ENCODE assay signal across 23 cellular contexts in the genomic region with DNA sequence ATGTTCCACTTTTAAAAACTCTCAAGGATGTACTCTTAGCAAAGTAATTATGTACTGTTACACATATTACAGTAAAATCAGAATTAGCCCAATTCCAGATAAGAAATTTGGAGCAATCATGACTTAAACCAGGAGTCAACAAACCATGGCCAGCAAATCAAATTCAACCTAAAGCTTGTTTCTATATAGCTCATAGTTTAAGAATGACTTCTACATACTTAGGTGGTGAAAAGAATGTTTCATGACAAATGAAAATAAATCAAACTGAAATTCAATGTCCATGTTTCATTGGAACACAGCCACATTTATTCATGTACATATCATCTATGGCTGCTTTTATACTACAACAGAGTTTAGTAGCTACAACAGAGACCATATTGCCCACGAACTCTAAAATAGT. TPM values are rescaled to one million over a fixed set of nuclear protein-coding genes. Genes with fewer than 3 reads are reported as not detected.
A peak's percentile ranks its signal among the peaks of the same experiment; 100 is the strongest.
DNase-seq lines count a peak whose midpoint lies in the region; ATAC-seq, FAIRE-seq and TF ChIP-seq lines count a peak whose summit lies in the region.
"Had no signal": no experiment of that assay in that cellular context is flagged by ENCODE, and none has a peak within 500 bp of the region (broad histone marks: within the 10 kb centered on the region; RNA-seq: fewer than 3 reads in every experiment).

No MANE protein-coding gene starts in this region.

- no peaks in the 10 kb centered on the region for H3K36me3 Mint-ChIP-seq in Caco-2 (ENCODE audit: insufficient read depth, unreplicated experiment)
- H3K36me3 Mint-ChIP-seq: activated naive CD4-positive, alpha-beta T cell treated with anti-CD3 and anti-CD28 coated beads, Interleukin-2, amount 50 U/mL, for 72 hours; naive thymus-derived CD4-positive, alpha-beta T cell had no signal

- no peak for DNase-seq in H54 (ENCODE audit: insufficient read length, low spot score)
- DNase-seq in fibroblast of pulmonary artery (ENCODE audit: low read depth) = peak; percentile 33
- DNase-seq in Caco-2 = no peak
- DNase-seq in substantia nigra (lab: John Stamatoyannopoulos, UW) = no peak
- DNase-seq: activated CD8-positive, alpha-beta memory T cell treated with anti-CD3 and anti-CD28 coated beads for 24 hours; activated T-cell treated with anti-CD3 and anti-CD28 coated beads, Interleukin-2, amount 50 U/mL, for 48 hours; dermis blood vessel endothelial cell; GDM1; mesenchymal stem cell; naive thymus-derived CD4-positive, alpha-beta T cell; NCI-H1092 treated with DMSO at 0.1 percent for 48 hours; NCI-H510A treated with DMSO at 0.1 percent for 48 hours; ovary; stimulated activated CD8-positive, alpha-beta memory T cell treated with anti-CD3 and anti-CD28 coated beads, Interleukin-4, amount 100 ng/mL, for 48 hours had no signal

- no peak for TF ChIP-seq POLR2A in H54 (IDR thresholded peaks at IDR 0.05; ENCODE audit: low read depth, low read length)

- intact Hi-C loops in Caco-2 (cut with micrococcal nuclease; ENCODE audit: unreplicated experiment) = no loop called here

- H3K27me3 Mint-ChIP-seq in Caco-2 (ENCODE audit: insufficient read depth, unreplicated experiment) = no peaks in the 10 kb centered on the region

- no peaks in the 10 kb centered on the region for H3K9me3 Mint-ChIP-seq in Caco-2 (ENCODE audit: unreplicated experiment)
- H3K9me3 Mint-ChIP-seq: activated naive CD4-positive, alpha-beta T cell treated with anti-CD3 and anti-CD28 coated beads, Interleukin-2, amount 50 U/mL, for 72 hours; naive thymus-derived CD4-positive, alpha-beta T cell had no signal

- TF ChIP-seq CTCF in fibroblast of pulmonary artery (IDR thresholded peaks at IDR 0.05; ENCODE audit: low read length, missing control alignments) (no peak), Caco-2 (IDR thresholded peaks at IDR 0.05; ENCODE audit: insufficient read depth in 1 of 2, low read depth in 1 of 2, low read length in 1 of 2, severe bottlenecking in 1 of 2, unreplicated experiment in 1 of 2) (no peak)

- H3K27me3 ChIP-seq in ACC112 (ENCODE audit: insufficient read depth, low read length) (no peaks in the 10 kb centered on the region), Caco-2 (replicated peaks; ENCODE audit: control insufficient read depth, insufficient read depth, low read length) (no peaks in the 10 kb centered on the region)
- H3K27me3 ChIP-seq: BLaER1, breast epithelium, ovary, right atrium auricular region had no signal

- H2AFZ ChIP-seq in ACC112 (ENCODE audit: low read length, unreplicated experiment) = no peak overlapping the region

- peak; percentile 72 for FAIRE-seq in H54 (lab: Jason Lieb, UNC)
- FAIRE-seq: GM12891 had no signal

- ATAC-seq in SK-N-SH treated with all-trans-retinoic acid at 6 μM for 48 hours = peak; percentile 52
- no peak for ATAC-seq in HG03520 (IDR thresholded peaks at IDR 0.05; ENCODE audit: unreplicated experiment)
- no peak for ATAC-seq in HG02938 (IDR thresholded peaks at IDR 0.05; ENCODE audit: unreplicated experiment)
- ATAC-seq: naive thymus-derived CD4-positive, alpha-beta T cell had no signal

- H3K4me3 ChIP-seq in ACC112 (ENCODE audit: low read depth, low read length) (no peak overlapping the region), fibroblast of pulmonary artery (replicated peaks; ENCODE audit: low read depth, low read length) (no peak overlapping the region), Caco-2 (ENCODE audit: low read depth, low read length) (no peak overlapping the region)
- H3K4me3 ChIP-seq: BLaER1, breast epithelium, ovary, right atrium auricular region had no signal

- H3K36me3 ChIP-seq in ACC112 (ENCODE audit: insufficient read depth, low read length) = no peaks in the 10 kb centered on the region
- H3K36me3 ChIP-seq in Caco-2 (ENCODE audit: control insufficient read depth, insufficient read depth, low read length) = no peaks in the 10 kb centered on the region
- H3K36me3 ChIP-seq: BLaER1, breast epithelium, ovary, right atrium auricular region had no signal

- H3K4me1 Mint-ChIP-seq in Caco-2 (ENCODE audit: low read depth, unreplicated experiment) = no peaks in the 10 kb centered on the region
- H3K4me1 Mint-ChIP-seq: naive thymus-derived CD4-positive, alpha-beta T cell had no signal

- no peak overlapping the region for H3K4me3 Mint-ChIP-seq in Caco-2 (ENCODE audit: unreplicated experiment)
- H3K4me3 Mint-ChIP-seq: naive thymus-derived CD4-positive, alpha-beta T cell had no signal

- no TSS peak for BruUV-seq in Caco-2 (replicated peaks; lab: Mats Ljungman, UMichigan)

- H3K27ac ChIP-seq in ACC112 (ENCODE audit: low read depth, low read length) (peak overlapping the region; percentile 53), substantia nigra (ENCODE audit: low read depth, low read length, poor library complexity, severe bottlenecking) (no peak overlapping the region)
- H3K27ac ChIP-seq: BLaER1, breast epithelium, ovary, right atrium auricular region had no signal

- H3K79me2 ChIP-seq in ACC112 (ENCODE audit: control insufficient read depth, insufficient read depth, low read length, unreplicated experiment) = no peaks in the 10 kb centered on the region

- no peaks in the 10 kb centered on the region for H3K9me3 ChIP-seq in Caco-2
- H3K9me3 ChIP-seq: BLaER1, breast epithelium, ovary, right atrium auricular region had no signal

- no peak overlapping the region for H3K27ac Mint-ChIP-seq in Caco-2 (ENCODE audit: unreplicated experiment)
- H3K27ac Mint-ChIP-seq: activated naive CD4-positive, alpha-beta T cell treated with anti-CD3 and anti-CD28 coated beads, Interleukin-2, amount 50 U/mL, for 72 hours; naive thymus-derived CD4-positive, alpha-beta T cell had no signal

- CTCF ChIA-PET in Caco-2 (lab: Charles Lee) = no interaction called here

- POLR2A ChIA-PET in Caco-2 (lab: Charles Lee) = no interaction called here

- H3K4me1 ChIP-seq in ACC112 (ENCODE audit: control insufficient read depth, insufficient read depth, low read length, unreplicated experiment) (peaks cover 35% of the 10 kb centered on the region), Caco-2 (no peaks in the 10 kb centered on the region)
- H3K4me1 ChIP-seq: breast epithelium, right atrium auricular region had no signal

TF ChIP-seq in SK-N-SH treated with all-trans-retinoic acid at 6 μM for 48 hours, 23 proteins besides CTCF, POLR2A, EP300 and RAD21:
- no peak for TF ChIP-seq ZNF70 (CRISPR knock-in tag; IDR thresholded peaks at IDR 0.05)
- TF ChIP-seq ZNF8 (CRISPR knock-in tag; IDR thresholded peaks at IDR 0.05) = no peak
- TF ChIP-seq TCF4 (CRISPR knock-in tag; IDR thresholded peaks at IDR 0.05; ENCODE audit: borderline replicate concordance) = no peak
- TF ChIP-seq ZNF565 (CRISPR knock-in tag; conservative IDR thresholded peaks at IDR 0.05; ENCODE audit: low read depth) = no peak
- no peak for TF ChIP-seq CSDC2 (CRISPR knock-in tag; IDR thresholded peaks at IDR 0.05)
- TF ChIP-seq, protein P1, sequence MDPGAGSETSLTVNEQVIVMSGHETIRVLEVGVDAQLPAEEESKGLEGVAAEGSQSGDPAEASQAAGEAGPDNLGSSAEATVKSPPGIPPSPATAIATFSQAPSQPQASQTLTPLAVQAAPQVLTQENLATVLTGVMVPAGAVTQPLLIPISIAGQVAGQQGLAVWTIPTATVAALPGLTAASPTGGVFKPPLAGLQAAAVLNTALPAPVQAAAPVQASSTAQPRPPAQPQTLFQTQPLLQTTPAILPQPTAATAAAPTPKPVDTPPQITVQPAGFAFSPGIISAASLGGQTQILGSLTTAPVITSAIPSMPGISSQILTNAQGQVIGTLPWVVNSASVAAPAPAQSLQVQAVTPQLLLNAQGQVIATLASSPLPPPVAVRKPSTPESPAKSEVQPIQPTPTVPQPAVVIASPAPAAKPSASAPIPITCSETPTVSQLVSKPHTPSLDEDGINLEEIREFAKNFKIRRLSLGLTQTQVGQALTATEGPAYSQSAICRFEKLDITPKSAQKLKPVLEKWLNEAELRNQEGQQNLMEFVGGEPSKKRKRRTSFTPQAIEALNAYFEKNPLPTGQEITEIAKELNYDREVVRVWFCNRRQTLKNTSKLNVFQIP (CRISPR knock-in tag; IDR thresholded peaks at IDR 0.05; ENCODE audit: borderline replicate concordance, low read depth) = no peak
- TF ChIP-seq ISL1 (CRISPR knock-in tag; IDR thresholded peaks at IDR 0.05) = peak; percentile 63
- TF ChIP-seq, protein P2, sequence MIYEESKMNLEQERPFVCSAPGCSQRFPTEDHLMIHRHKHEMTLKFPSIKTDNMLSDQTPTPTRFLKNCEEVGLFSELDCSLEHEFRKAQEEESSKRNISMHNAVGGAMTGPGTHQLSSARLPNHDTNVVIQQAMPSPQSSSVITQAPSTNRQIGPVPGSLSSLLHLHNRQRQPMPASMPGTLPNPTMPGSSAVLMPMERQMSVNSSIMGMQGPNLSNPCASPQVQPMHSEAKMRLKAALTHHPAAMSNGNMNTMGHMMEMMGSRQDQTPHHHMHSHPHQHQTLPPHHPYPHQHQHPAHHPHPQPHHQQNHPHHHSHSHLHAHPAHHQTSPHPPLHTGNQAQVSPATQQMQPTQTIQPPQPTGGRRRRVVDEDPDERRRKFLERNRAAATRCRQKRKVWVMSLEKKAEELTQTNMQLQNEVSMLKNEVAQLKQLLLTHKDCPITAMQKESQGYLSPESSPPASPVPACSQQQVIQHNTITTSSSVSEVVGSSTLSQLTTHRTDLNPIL (CRISPR knock-in tag; IDR thresholded peaks at IDR 0.05; ENCODE audit: low read depth) = peak; percentile 25; the same call in 1 of the 2 replicates

RNA-seq across cellular contexts. Expression of a gene that starts 35.1 kb away (rescaled TPM):
- 9.6 and 11.1 TPM in 2 replicates for total RNA-seq in Caco-2 (2022)
